Comparison of ENCODE assay signal across 15 cellular contexts in genomic region chr17:65553009-65553645, GRCh38. TPM values are rescaled to one million over a fixed set of nuclear protein-coding genes. Genes with fewer than 3 reads are reported as not detected.
DNase-seq lines count a peak whose midpoint lies in the region; ATAC-seq and TF ChIP-seq lines count a peak whose summit lies in the region.
"Had no signal": no experiment of that assay in that cellular context is flagged by ENCODE, and none has a peak within 500 bp of the region (broad histone marks: within the 10 kb centered on the region; RNA-seq: fewer than 3 reads in every experiment).

No MANE protein-coding gene starts in this region.

- H3K4me3 ChIP-seq in H7 (ENCODE audit: insufficient read depth, low read depth, low read length) = no peak overlapping the region
- H3K4me3 ChIP-seq: mucosa of descending colon, skin epidermis had no signal

- H3K27me3 ChIP-seq in H7 (ENCODE audit: control insufficient read depth, insufficient read depth, low read length) = no peaks in the 10 kb centered on the region

- peaks cover 4% of the 10 kb centered on the region for H3K9me3 Mint-ChIP-seq in activated CD4-positive, alpha-beta T cell treated with anti-CD3 and anti-CD28 coated beads, Interleukin-2, amount 10 ng/mL, durations not matched to agents 24 days and 14 days
- H3K9me3 Mint-ChIP-seq in osteocyte (ENCODE audit: unreplicated experiment) = no peaks in the 10 kb centered on the region

- DNase-seq in activated CD4-positive, alpha-beta T cell treated with anti-CD3 and anti-CD28 coated beads, Interleukin-2, amount 10 ng/mL, durations not matched to agents 24 days and 14 days = no peak
- DNase-seq in activated CD4-positive, alpha-beta T cell treated with anti-CD3 and anti-CD28 coated beads, Interleukin-2, amount 50 U/mL, for 4 hours = no peak
- DNase-seq in RPMI7951 (ENCODE audit: low read depth) (peak; percentile 70), epidermal melanocyte (ENCODE audit: insufficient read length, low spot score) (peak; percentile 54), osteocyte (ENCODE audit: extremely low spot score, unreplicated experiment) (no peak), GOT3 (lab: John Stamatoyannopoulos, UW) (no peak), H7 (no peak)
- DNase-seq: 8988T; effector CD4-positive, alpha-beta T cell; NCI-H2081 treated with DMSO at 0.1 percent for 48 hours; PC-3; T1000 had no signal

- peaks cover 31% of the 10 kb centered on the region for H3K36me3 Mint-ChIP-seq in activated CD4-positive, alpha-beta T cell treated with anti-CD3 and anti-CD28 coated beads, Interleukin-2, amount 10 ng/mL, durations not matched to agents 24 days and 14 days (ENCODE audit: low read depth)
- peaks cover 24% of the 10 kb centered on the region for H3K36me3 Mint-ChIP-seq in osteocyte (ENCODE audit: unreplicated experiment)

- peak overlapping the region; percentile 17 for H3K4me3 Mint-ChIP-seq in activated CD4-positive, alpha-beta T cell treated with anti-CD3 and anti-CD28 coated beads, Interleukin-2, amount 10 ng/mL, durations not matched to agents 24 days and 14 days
- peak overlapping the region; percentile 0 for H3K4me3 Mint-ChIP-seq in osteocyte (ENCODE audit: unreplicated experiment)

- peak overlapping the region; percentile 82 for H3K27ac Mint-ChIP-seq in activated CD4-positive, alpha-beta T cell treated with anti-CD3 and anti-CD28 coated beads, Interleukin-2, amount 10 ng/mL, durations not matched to agents 24 days and 14 days
- H3K27ac Mint-ChIP-seq in osteocyte (ENCODE audit: unreplicated experiment) = peak overlapping the region; percentile 83

- peaks cover 14% of the 10 kb centered on the region for H3K4me1 Mint-ChIP-seq in activated CD4-positive, alpha-beta T cell treated with anti-CD3 and anti-CD28 coated beads, Interleukin-2, amount 10 ng/mL, durations not matched to agents 24 days and 14 days
- H3K4me1 Mint-ChIP-seq in osteocyte (ENCODE audit: unreplicated experiment) = peaks cover 39% of the 10 kb centered on the region

- peaks cover 19% of the 10 kb centered on the region for H3K27me3 Mint-ChIP-seq in activated CD4-positive, alpha-beta T cell treated with anti-CD3 and anti-CD28 coated beads, Interleukin-2, amount 10 ng/mL, durations not matched to agents 24 days and 14 days
- H3K27me3 Mint-ChIP-seq in osteocyte (ENCODE audit: unreplicated experiment) = no peaks in the 10 kb centered on the region

- H3K36me3 ChIP-seq in H7 (replicated peaks; ENCODE audit: control insufficient read depth, insufficient read depth, low read length) = peaks cover 13% of the 10 kb centered on the region

- intact Hi-C loops in activated CD4-positive, alpha-beta T cell treated with anti-CD3 and anti-CD28 coated beads, Interleukin-2, amount 10 ng/mL, durations not matched to agents 24 days and 14 days (cut with micrococcal nuclease) = loop anchor here (1.0 to 10.0 kb wide), 4 partner anchors 30 to 242 kb away; no protein-coding TSS in a partner anchor

- ATAC-seq in GM18858 (IDR thresholded peaks at IDR 0.05; ENCODE audit: unreplicated experiment) = no peak
- ATAC-seq: PC-3 had no signal

- TF ChIP-seq CTCF in osteocyte (IDR thresholded peaks at IDR 0.05) = no peak

RNA-seq across cellular contexts. Expression of gene AXIN2, which starts 8.3 kb away (rescaled TPM):
- total RNA-seq in activated CD4-positive, alpha-beta T cell treated with anti-CD3 and anti-CD28 coated beads, Interleukin-2, amount 10 ng/mL, durations not matched to agents 24 days and 14 days = 4.8 and 5.2 TPM in 2 replicates
- 3.1 and 4.9 TPM in 2 replicates for total RNA-seq in RPMI7951 (2014; rRNA removed; shearing (Covaris generic))
- 16.6 and 17.0 TPM in 2 replicates for total RNA-seq in osteocyte
- 34.8 and 36.1 TPM in 2 replicates for total RNA-seq in H7 (2014; rRNA removed; shearing (Covaris generic))

Comparison
In these comparisons a context has a peak if more than half of its experiments do, and no peak if none do; other contexts are left out.
1. DNase-seq: peak in RPMI7951 (single experiment) and epidermal melanocyte (single experiment); none in activated CD4-positive, alpha-beta T cell treated with anti-CD3 and anti-CD28 coated beads, Interleukin-2, amount 10 ng/mL, durations not matched to agents 24 days and 14 days (single experiment), activated CD4-positive, alpha-beta T cell treated with anti-CD3 and anti-CD28 coated beads, Interleukin-2, amount 50 U/mL, for 4 hours (0 of 2), osteocyte (single experiment), GOT3 (single experiment) and H7 (single experiment).